In genomic region chr2:37663390-37663789, GRCh38 we compare ENCODE assay signal across 23 cellular contexts. TPM values are rescaled to one million over a fixed set of nuclear protein-coding genes. Genes with fewer than 3 reads are reported as not detected.
A peak's percentile ranks its signal among the peaks of the same experiment; 100 is the strongest.
DNase-seq lines count a peak whose midpoint lies in the region; ATAC-seq and TF ChIP-seq lines count a peak whose summit lies in the region.
"Had no signal": no experiment of that assay in that cellular context is flagged by ENCODE, and none has a peak within 500 bp of the region (broad histone marks: within the 10 kb centered on the region; RNA-seq: fewer than 3 reads in every experiment).

No MANE protein-coding gene starts in this region.

- H3K27me3 ChIP-seq in ascending aorta (no peaks in the 10 kb centered on the region), neural progenitor cell (no peaks in the 10 kb centered on the region), uterus (no peaks in the 10 kb centered on the region)
- H3K27me3 ChIP-seq: testis had no signal

- no peak for ATAC-seq in stimulated activated naive CD8-positive, alpha-beta T cell treated with anti-CD3 and anti-CD28 coated beads, Interleukin-15, amount 100 ng/mL, for 72 hours
- ATAC-seq in HG02885 (IDR thresholded peaks at IDR 0.05; ENCODE audit: poor library complexity, unreplicated experiment): no peak
- ATAC-seq in activated CD8-positive, alpha-beta memory T cell treated with anti-CD3 and anti-CD28 coated beads, Interleukin-2, amount 10 ng/mL, durations not matched to agents 7 days and 5 days: no peak

- CTCF ChIA-PET in activated CD8-positive, alpha-beta memory T cell treated with anti-CD3 and anti-CD28 coated beads, Interleukin-2, amount 10 ng/mL, durations not matched to agents 7 days and 5 days (lab: Charles Lee): no interaction called here

- no peaks in the 10 kb centered on the region for H3K9me3 Mint-ChIP-seq in stimulated activated naive CD8-positive, alpha-beta T cell treated with anti-CD3 and anti-CD28 coated beads, Interleukin-15, Interleukin-2, amounts not matched to agents 100 ng/mL and 50 ng/mL, for 24 hours
- no peaks in the 10 kb centered on the region for H3K9me3 Mint-ChIP-seq in stimulated activated naive CD8-positive, alpha-beta T cell treated with anti-CD3 and anti-CD28 coated beads, Interleukin-15, amount 100 ng/mL, for 72 hours
- H3K9me3 Mint-ChIP-seq in neural progenitor cell: no peaks in the 10 kb centered on the region
- no peaks in the 10 kb centered on the region for H3K9me3 Mint-ChIP-seq in activated CD8-positive, alpha-beta memory T cell treated with anti-CD3 and anti-CD28 coated beads, Interleukin-2, amount 10 ng/mL, durations not matched to agents 7 days and 5 days (ENCODE audit: low read depth)
- H3K9me3 Mint-ChIP-seq: nephron had no signal

- TF ChIP-seq POLR2A in uterus (IDR thresholded peaks at IDR 0.05): no peak

- H3K36me3 ChIP-seq in ascending aorta (peaks cover 0 to 4% of the 10 kb centered on the region in 2 donors), neural progenitor cell (no peaks in the 10 kb centered on the region), uterus (no peaks in the 10 kb centered on the region)

- no peak overlapping the region for H3K9ac ChIP-seq in neural progenitor cell

- peak overlapping the region; percentile 28 to 65 for H3K27ac ChIP-seq in ascending aorta
- H3K27ac ChIP-seq in neural progenitor cell: no peak overlapping the region
- H3K27ac ChIP-seq in uterus: peak overlapping the region; percentile 95 to 97
- H3K27ac ChIP-seq: testis had no signal

- H3K4me3 ChIP-seq in ascending aorta (no peak overlapping the region), neural progenitor cell (no peak overlapping the region), uterus (no peak overlapping the region)
- H3K4me3 ChIP-seq: testis had no signal

- peaks cover 46% of the 10 kb centered on the region for H3K36me3 Mint-ChIP-seq in stimulated activated naive CD8-positive, alpha-beta T cell treated with anti-CD3 and anti-CD28 coated beads, Interleukin-15, Interleukin-2, amounts not matched to agents 100 ng/mL and 50 ng/mL, for 24 hours (ENCODE audit: low read depth)
- peaks cover 17% of the 10 kb centered on the region for H3K36me3 Mint-ChIP-seq in neural progenitor cell
- H3K36me3 Mint-ChIP-seq in activated CD8-positive, alpha-beta memory T cell treated with anti-CD3 and anti-CD28 coated beads, Interleukin-2, amount 10 ng/mL, durations not matched to agents 7 days and 5 days: peaks cover 36% of the 10 kb centered on the region

- H3F3A ChIP-seq in neural progenitor cell (ENCODE audit: low read depth): peaks cover under 1% of the 10 kb centered on the region

- no peak overlapping the region for H3K4me2 ChIP-seq in neural progenitor cell

- no peak for DNase-seq in stimulated activated naive CD8-positive, alpha-beta T cell treated with anti-CD3 and anti-CD28 coated beads, Interleukin-15, amount 100 ng/mL, for 72 hours
- DNase-seq in ascending aorta (ENCODE audit: low spot score in 2 of 2) (no peak), neural progenitor cell (ENCODE audit: low spot score) (no peak), uterus (no peak), DMS114 treated with DMSO at 0.1 percent for 48 hours (lab: John Stamatoyannopoulos, UW; ENCODE audit: unreplicated experiment) (no peak)
- DNase-seq in activated CD8-positive, alpha-beta memory T cell treated with anti-CD3 and anti-CD28 coated beads, Interleukin-2, amount 10 ng/mL, durations not matched to agents 7 days and 5 days: no peak
- DNase-seq: activated CD8-positive, alpha-beta memory T cell treated with anti-CD3 and anti-CD28 coated beads, Interleukin-2, amount 50 U/mL, for 4 hours; aorta; cerebellar nuclear complex; COR-L47; effector CD8-positive, alpha-beta T cell; head of caudate nucleus; Karpas-422; mesenchymal stem cell; NCI-H1105; NCI-H2107; NCI-H510A; NK-92 treated with Interleukin-12 subunit alpha and Interleukin-12 subunit beta, amount 100 ng/mL, for 24 hours; stimulated activated CD8-positive, alpha-beta memory T cell treated with anti-CD3 and anti-CD28 coated beads, Interleukin-4, amount 100 ng/mL, for 48 hours; testis had no signal

- peaks cover 81% of the 10 kb centered on the region for H3K4me1 Mint-ChIP-seq in stimulated activated naive CD8-positive, alpha-beta T cell treated with anti-CD3 and anti-CD28 coated beads, Interleukin-15, Interleukin-2, amounts not matched to agents 100 ng/mL and 50 ng/mL, for 24 hours (ENCODE audit: low read depth)
- H3K4me1 Mint-ChIP-seq in stimulated activated naive CD8-positive, alpha-beta T cell treated with anti-CD3 and anti-CD28 coated beads, Interleukin-15, amount 100 ng/mL, for 72 hours: peaks cover 81% of the 10 kb centered on the region
- H3K4me1 Mint-ChIP-seq in neural progenitor cell: peaks cover 12% of the 10 kb centered on the region
- peaks cover 39% of the 10 kb centered on the region for H3K4me1 Mint-ChIP-seq in activated CD8-positive, alpha-beta memory T cell treated with anti-CD3 and anti-CD28 coated beads, Interleukin-2, amount 10 ng/mL, durations not matched to agents 7 days and 5 days

- peaks cover 42% of the 10 kb centered on the region for H4K20me1 ChIP-seq in neural progenitor cell (ENCODE audit: low read depth)

- intact Hi-C loops in ascending aorta (cut with DNase I) (no loop called here), uterus (cut with DNase I; ENCODE audit: low total_unique reads) (no loop called here)

- H3K79me2 ChIP-seq in neural progenitor cell (ENCODE audit: low read depth): peaks cover 90% of the 10 kb centered on the region

- H3K4me1 ChIP-seq in ascending aorta: peaks cover 6 to 78% of the 10 kb centered on the region in 2 donors
- peaks cover 13% of the 10 kb centered on the region for H3K4me1 ChIP-seq in neural progenitor cell
- H3K4me1 ChIP-seq in uterus: peaks cover 8 to 14% of the 10 kb centered on the region in 2 donors

- H3K9me3 ChIP-seq in ascending aorta (no peaks in the 10 kb centered on the region), neural progenitor cell (ENCODE audit: low read depth) (no peaks in the 10 kb centered on the region), uterus (no peaks in the 10 kb centered on the region)
- H3K9me3 ChIP-seq: testis had no signal

- H3K27ac Mint-ChIP-seq in stimulated activated naive CD8-positive, alpha-beta T cell treated with anti-CD3 and anti-CD28 coated beads, Interleukin-15, Interleukin-2, amounts not matched to agents 100 ng/mL and 50 ng/mL, for 24 hours: peak overlapping the region; percentile 4
- peak overlapping the region in 1 of 2 donors; percentile 5 for H3K27ac Mint-ChIP-seq in stimulated activated naive CD8-positive, alpha-beta T cell treated with anti-CD3 and anti-CD28 coated beads, Interleukin-15, amount 100 ng/mL, for 72 hours
- peak overlapping the region; percentile 7 for H3K27ac Mint-ChIP-seq in neural progenitor cell
- no peak overlapping the region for H3K27ac Mint-ChIP-seq in activated CD8-positive, alpha-beta memory T cell treated with anti-CD3 and anti-CD28 coated beads, Interleukin-2, amount 10 ng/mL, durations not matched to agents 7 days and 5 days
- H3K27ac Mint-ChIP-seq: nephron had no signal

- H3K27me3 Mint-ChIP-seq in stimulated activated naive CD8-positive, alpha-beta T cell treated with anti-CD3 and anti-CD28 coated beads, Interleukin-15, Interleukin-2, amounts not matched to agents 100 ng/mL and 50 ng/mL, for 24 hours: no peaks in the 10 kb centered on the region
- H3K27me3 Mint-ChIP-seq in stimulated activated naive CD8-positive, alpha-beta T cell treated with anti-CD3 and anti-CD28 coated beads, Interleukin-15, amount 100 ng/mL, for 72 hours: no peaks in the 10 kb centered on the region
- H3K27me3 Mint-ChIP-seq in neural progenitor cell (ENCODE audit: insufficient read depth, low read depth): no peaks in the 10 kb centered on the region
- no peaks in the 10 kb centered on the region for H3K27me3 Mint-ChIP-seq in activated CD8-positive, alpha-beta memory T cell treated with anti-CD3 and anti-CD28 coated beads, Interleukin-2, amount 10 ng/mL, durations not matched to agents 7 days and 5 days

- TF ChIP-seq CTCF in ascending aorta (IDR thresholded peaks at IDR 0.05) (no peak), neural progenitor cell (IDR thresholded peaks at IDR 0.05) (no peak), uterus (IDR thresholded peaks at IDR 0.05) (no peak)

- no peak overlapping the region for H2AFZ ChIP-seq in neural progenitor cell (replicated peaks)

- no peak overlapping the region for H3K4me3 Mint-ChIP-seq in stimulated activated naive CD8-positive, alpha-beta T cell treated with anti-CD3 and anti-CD28 coated beads, Interleukin-15, Interleukin-2, amounts not matched to agents 100 ng/mL and 50 ng/mL, for 24 hours
- H3K4me3 Mint-ChIP-seq in stimulated activated naive CD8-positive, alpha-beta T cell treated with anti-CD3 and anti-CD28 coated beads, Interleukin-15, amount 100 ng/mL, for 72 hours: no peak overlapping the region
- H3K4me3 Mint-ChIP-seq in neural progenitor cell: no peak overlapping the region
- no peak overlapping the region for H3K4me3 Mint-ChIP-seq in activated CD8-positive, alpha-beta memory T cell treated with anti-CD3 and anti-CD28 coated beads, Interleukin-2, amount 10 ng/mL, durations not matched to agents 7 days and 5 days
- H3K4me3 Mint-ChIP-seq: nephron had no signal

RNA-seq across cellular contexts. Expression of gene CDC42EP3, which starts 8.1 kb away (rescaled TPM):
- total RNA-seq in ascending aorta: 65.5 TPM
- total RNA-seq in neural progenitor cell (ENCODE audit: low replicate concordance): 19.7 and 21.2 TPM in 2 replicates
- total RNA-seq in uterus: 10 to 100 TPM; 24.7 to 93.0 (median 57.3) TPM
- total RNA-seq in activated CD8-positive, alpha-beta memory T cell treated with anti-CD3 and anti-CD28 coated beads, Interleukin-2, amount 10 ng/mL, durations not matched to agents 7 days and 5 days: 10 to 100 TPM; 27.6 to 32.5 TPM
